In the genomic region with DNA sequence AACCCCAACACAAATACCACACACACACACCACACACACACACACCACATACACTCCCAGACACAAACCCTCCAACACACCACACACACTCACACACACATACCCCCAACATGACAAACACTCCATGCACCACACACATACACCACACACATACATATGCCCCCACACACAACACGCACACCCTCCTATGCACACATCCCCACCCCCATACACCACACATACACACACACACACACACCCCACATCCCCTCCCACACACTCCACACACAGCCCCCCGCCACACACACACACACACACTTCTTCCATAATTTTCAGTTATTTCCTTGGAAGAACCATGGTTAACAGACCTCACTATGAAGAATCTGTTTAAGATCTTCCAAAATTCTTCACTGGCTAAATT, we compare ENCODE assay signal across 30 cellular contexts.
"Had no signal": no experiment of that assay in that cellular context is flagged by ENCODE, and none has a peak within 500 bp of the region (broad histone marks: within the 10 kb centered on the region; RNA-seq: fewer than 3 reads in every experiment).

No MANE protein-coding gene starts in this region.

- H3K27me3 Mint-ChIP-seq: activated CD4-positive, alpha-beta T cell treated with anti-CD3 and anti-CD28 coated beads for 36 hours; activated CD4-positive, alpha-beta T cell treated with anti-CD3 and anti-CD28 coated beads, Interleukin-2, amount 10 ng/mL, durations not matched to agents 7 days and 5 days; activated CD8-positive, alpha-beta memory T cell treated with anti-CD3 and anti-CD28 coated beads, Interleukin-2, amount 10 ng/mL, durations not matched to agents 7 days and 5 days; activated CD8-positive, alpha-beta T cell treated with anti-CD3 and anti-CD28 coated beads for 36 hours; activated naive CD4-positive, alpha-beta T cell treated with anti-CD3 and anti-CD28 coated beads, Interleukin-2, amount 50 U/mL, for 24 hours; activated naive CD8-positive, alpha-beta T cell treated with anti-CD3 and anti-CD28 coated beads, Interleukin-2, amount 10 ng/mL, durations not matched to agents 7 days and 5 days; central memory CD8-positive, alpha-beta T cell; dendritic cell treated with granulocyte-macrophage colony-stimulating factor and Interleukin-4, amounts not matched to agents 40 ng/mL and 50 ng/mL, for 4 days had no signal

- H3K4me1 Mint-ChIP-seq: activated CD4-positive, alpha-beta T cell treated with anti-CD3 and anti-CD28 coated beads for 36 hours; activated CD4-positive, alpha-beta T cell treated with anti-CD3 and anti-CD28 coated beads, Interleukin-2, amount 10 ng/mL, durations not matched to agents 7 days and 5 days; activated CD8-positive, alpha-beta memory T cell treated with anti-CD3 and anti-CD28 coated beads, Interleukin-2, amount 10 ng/mL, durations not matched to agents 7 days and 5 days; activated naive CD4-positive, alpha-beta T cell treated with anti-CD3 and anti-CD28 coated beads, Interleukin-2, amount 50 U/mL, for 24 hours; brain; central memory CD8-positive, alpha-beta T cell had no signal

- H3K9me3 ChIP-seq: gastrocnemius medialis had no signal

- H3K4me3 ChIP-seq: ascending aorta, breast epithelium, coronary artery, dorsolateral prefrontal cortex, esophagus muscularis mucosa, gastrocnemius medialis had no signal

- H3K4me3 Mint-ChIP-seq: activated CD4-positive, alpha-beta T cell treated with anti-CD3 and anti-CD28 coated beads for 36 hours; activated CD4-positive, alpha-beta T cell treated with anti-CD3 and anti-CD28 coated beads, Interleukin-2, amount 10 ng/mL, durations not matched to agents 7 days and 5 days; activated CD8-positive, alpha-beta memory T cell treated with anti-CD3 and anti-CD28 coated beads, Interleukin-2, amount 10 ng/mL, durations not matched to agents 7 days and 5 days; activated CD8-positive, alpha-beta T cell treated with anti-CD3 and anti-CD28 coated beads for 36 hours; activated naive CD4-positive, alpha-beta T cell treated with anti-CD3 and anti-CD28 coated beads for 36 hours; activated naive CD4-positive, alpha-beta T cell treated with anti-CD3 and anti-CD28 coated beads, Interleukin-2, amount 50 U/mL, for 24 hours; activated naive CD8-positive, alpha-beta T cell treated with anti-CD3 and anti-CD28 coated beads, Interleukin-2, amount 10 ng/mL, durations not matched to agents 7 days and 5 days; activated T-helper 1 cell treated with anti-CD3 and anti-CD28 coated beads, Interleukin-12 subunit alpha, Interleukin-12 subunit beta, Interleukin-2, Interleukin-4 antibody, amounts not matched to agents 30 ng/mL and 10 ng/mL and 1 ng/mL, durations not matched to agents 14 hours and 24 hours and 36 hours; brain; central memory CD8-positive, alpha-beta T cell; dendritic cell treated with granulocyte-macrophage colony-stimulating factor and Interleukin-4, amounts not matched to agents 40 ng/mL and 50 ng/mL, for 4 days had no signal

- H3K36me3 Mint-ChIP-seq: activated CD8-positive, alpha-beta memory T cell treated with anti-CD3 and anti-CD28 coated beads, Interleukin-2, amount 10 ng/mL, durations not matched to agents 7 days and 5 days; activated naive CD4-positive, alpha-beta T cell treated with anti-CD3 and anti-CD28 coated beads, Interleukin-2, amount 50 U/mL, for 24 hours; activated naive CD8-positive, alpha-beta T cell treated with anti-CD3 and anti-CD28 coated beads, Interleukin-2, amount 10 ng/mL, durations not matched to agents 7 days and 5 days; brain had no signal

- H3K36me3 ChIP-seq: ascending aorta, breast epithelium, esophagus muscularis mucosa, gastrocnemius medialis had no signal

- H3K27ac ChIP-seq: ascending aorta, breast epithelium, coronary artery, dorsolateral prefrontal cortex, esophagus muscularis mucosa, foreskin keratinocyte, gastrocnemius medialis had no signal

- H3K27ac Mint-ChIP-seq: activated CD4-positive, alpha-beta T cell treated with anti-CD3 and anti-CD28 coated beads for 36 hours; activated CD4-positive, alpha-beta T cell treated with anti-CD3 and anti-CD28 coated beads, Interleukin-2, amount 10 ng/mL, durations not matched to agents 7 days and 5 days; activated CD8-positive, alpha-beta memory T cell treated with anti-CD3 and anti-CD28 coated beads, Interleukin-2, amount 10 ng/mL, durations not matched to agents 7 days and 5 days; activated CD8-positive, alpha-beta T cell treated with anti-CD3 and anti-CD28 coated beads for 36 hours; activated naive CD4-positive, alpha-beta T cell treated with anti-CD3 and anti-CD28 coated beads for 36 hours; activated naive CD4-positive, alpha-beta T cell treated with anti-CD3 and anti-CD28 coated beads, Interleukin-2, amount 50 U/mL, for 24 hours; activated naive CD8-positive, alpha-beta T cell treated with anti-CD3 and anti-CD28 coated beads, Interleukin-2, amount 10 ng/mL, durations not matched to agents 7 days and 5 days; activated T-helper 1 cell treated with anti-CD3 and anti-CD28 coated beads, Interleukin-12 subunit alpha, Interleukin-12 subunit beta, Interleukin-2, Interleukin-4 antibody, amounts not matched to agents 30 ng/mL and 10 ng/mL and 1 ng/mL, durations not matched to agents 14 hours and 24 hours and 36 hours; activated T-helper 2 cell treated with anti-CD3 and anti-CD28 coated beads, Interferon-gamma antibody, Interleukin-2, Interleukin-4, amounts not matched to agents 10 μg/mL and 5 μg/mL and 100 μg/mL, durations not matched to agents 14 hours and 24 hours and 36 hours; brain; dendritic cell treated with granulocyte-macrophage colony-stimulating factor and Interleukin-4, amounts not matched to agents 40 ng/mL and 50 ng/mL, for 4 days had no signal

- DNase-seq: activated CD4-positive, alpha-beta T cell treated with anti-CD3 and anti-CD28 coated beads for 36 hours; activated CD4-positive, alpha-beta T cell treated with anti-CD3 and anti-CD28 coated beads, Interleukin-2, amount 10 ng/mL, durations not matched to agents 7 days and 5 days; activated CD4-positive, alpha-beta T cell treated with anti-CD3 and anti-CD28 coated beads, Interleukin-2, amount 50 U/mL, for 4 hours; activated CD4-positive, CD25-positive, alpha-beta regulatory T cell; activated CD4-positive, CD25-positive, alpha-beta regulatory T cell treated with anti-CD3 and anti-CD28 coated beads, Interleukin-2, amount 50 U/mL, for 72 hours; activated CD8-positive, alpha-beta memory T cell treated with anti-CD3 and anti-CD28 coated beads, Interleukin-2, amount 10 ng/mL, durations not matched to agents 7 days and 5 days; activated CD8-positive, alpha-beta memory T cell treated with anti-CD3 and anti-CD28 coated beads, Interleukin-2, amount 50 U/mL, for 4 hours; activated CD8-positive, alpha-beta T cell treated with anti-CD3 and anti-CD28 coated beads for 36 hours; activated effector memory CD4-positive, alpha-beta T cell treated with anti-CD3 and anti-CD28 coated beads, Interleukin-2, amount 50 U/mL, for 16 hours; activated naive CD4-positive, alpha-beta T cell treated with anti-CD3 and anti-CD28 coated beads for 36 hours; activated naive CD8-positive, alpha-beta T cell treated with anti-CD3 and anti-CD28 coated beads, Interleukin-2, amount 10 ng/mL, durations not matched to agents 7 days and 5 days; activated T-cell treated with anti-CD3 and anti-CD28 coated beads, Interleukin-2, amount 50 U/mL, for 1 hour; activated T-cell treated with anti-CD3 and anti-CD28 coated beads, Interleukin-2, amount 50 U/mL, for 48 hours; dorsolateral prefrontal cortex; effector memory CD4-positive, alpha-beta T cell; erythroblast; foreskin keratinocyte; gastrocnemius medialis; glutamatergic neuron; T-helper 2 cell had no signal

- H3K27me3 ChIP-seq: ascending aorta, breast epithelium, dorsolateral prefrontal cortex, esophagus muscularis mucosa, foreskin keratinocyte, gastrocnemius medialis had no signal

- H3K4me1 ChIP-seq: ascending aorta, breast epithelium, esophagus muscularis mucosa, foreskin keratinocyte, gastrocnemius medialis had no signal

- ATAC-seq: activated CD4-positive, alpha-beta T cell treated with anti-CD3 and anti-CD28 coated beads for 36 hours; activated CD8-positive, alpha-beta memory T cell treated with anti-CD3 and anti-CD28 coated beads, Interleukin-2, amount 10 ng/mL, durations not matched to agents 7 days and 5 days; activated CD8-positive, alpha-beta T cell treated with anti-CD3 and anti-CD28 coated beads for 36 hours; foreskin keratinocyte; gastrocnemius medialis had no signal
